ENCODE assay signal across 23 cellular contexts in genomic region chr22:50039669-50040458, GRCh38. TPM values are rescaled to one million over a fixed set of nuclear protein-coding genes. Genes with fewer than 3 reads are reported as not detected.
"Had no signal": no experiment of that assay in that cellular context is flagged by ENCODE, and none has a peak within 500 bp of the region (broad histone marks: within the 10 kb centered on the region; RNA-seq: fewer than 3 reads in every experiment).

No MANE protein-coding gene starts in this region.

- H3K27ac Mint-ChIP-seq: activated naive CD8-positive, alpha-beta T cell treated with anti-CD3 and anti-CD28 coated beads for 36 hours; activated T-cell treated with anti-CD3 and anti-CD28 coated beads, Interleukin-2, amount 50 U/mL, for 24 hours; activated T-helper 17 cell treated with anti-CD3 and anti-CD28 coated beads, Interleukin-2, amount 50 U/mL, for 72 hours; nephron; type B pancreatic cell had no signal

- H3K79me2 ChIP-seq: parathyroid adenoma had no signal

- H3K4me2 ChIP-seq: smooth muscle cell had no signal

- H2AFZ ChIP-seq: parathyroid adenoma had no signal

- H3K4me3 ChIP-seq: breast epithelium, heart left ventricle, lower lobe of right lung, smooth muscle cell, thoracic aorta had no signal

- H3K9ac ChIP-seq: parathyroid adenoma had no signal

- DNase-seq: activated CD8-positive, alpha-beta memory T cell treated with anti-CD3 and anti-CD28 coated beads for 24 hours; activated CD8-positive, alpha-beta memory T cell treated with anti-CD3 and anti-CD28 coated beads, Interleukin-2, amount 50 U/mL, for 4 hours; activated naive CD4-positive, alpha-beta T cell treated with Interleukin-2 at 50 U/mL for 16 hours; activated naive CD8-positive, alpha-beta T cell treated with anti-CD3 and anti-CD28 coated beads for 36 hours; activated T-cell treated with anti-CD3 and anti-CD28 coated beads, Interleukin-2, amount 50 U/mL, for 24 hours; cortex of kidney; heart left ventricle; left colon; lower lobe of right lung; stimulated activated CD4-positive, alpha-beta T cell treated with anti-CD3 and anti-CD28 coated beads, Interleukin-4, amount 100 ng/mL, for 1 hour; stimulated activated naive CD4-positive, alpha-beta T cell treated with Interleukin-2 at 50 U/mL for 16 hours; T-helper 9 cell had no signal

- H3K36me3 ChIP-seq: breast epithelium, heart left ventricle, lower lobe of right lung, thoracic aorta had no signal

- H3K27ac ChIP-seq: breast epithelium, heart left ventricle, lower lobe of right lung, parathyroid adenoma, thoracic aorta had no signal

- H3K4me1 Mint-ChIP-seq: nephron had no signal

- H3K4me3 Mint-ChIP-seq: activated naive CD8-positive, alpha-beta T cell treated with anti-CD3 and anti-CD28 coated beads for 36 hours; activated T-cell treated with anti-CD3 and anti-CD28 coated beads, Interleukin-2, amount 50 U/mL, for 24 hours; activated T-helper 17 cell treated with anti-CD3 and anti-CD28 coated beads, Interleukin-2, amount 50 U/mL, for 72 hours; nephron; type B pancreatic cell had no signal

- H3K36me3 Mint-ChIP-seq: type B pancreatic cell had no signal

- H3K9me3 ChIP-seq: lower lobe of right lung, thoracic aorta had no signal

- H3K4me1 ChIP-seq: breast epithelium, heart left ventricle, lower lobe of right lung, parathyroid adenoma had no signal

- ATAC-seq: activated T-helper 17 cell treated with anti-CD3 and anti-CD28 coated beads, Interleukin-2, amount 50 U/mL, for 72 hours; heart left ventricle; left colon; lower lobe of right lung; sciatic nerve had no signal

RNA-seq across cellular contexts. Expression of gene TTLL8, which starts 18.2 kb away (rescaled TPM):
- total RNA-seq: activated naive CD8-positive, alpha-beta T cell treated with anti-CD3 and anti-CD28 coated beads for 36 hours; activated T-helper 17 cell treated with anti-CD3 and anti-CD28 coated beads, Interleukin-2, amount 50 U/mL, for 72 hours; breast epithelium; epithelial cell of proximal tubule; fibroblast of villous mesenchyme; heart left ventricle; left colon; lower lobe of right lung; sciatic nerve; smooth muscle cell; T-helper 1 cell treated with Interleukin-12 subunit alpha and Interleukin-12 subunit beta and Interleukin-4 antibody, amounts not matched to agents 30 ng/mL and 1 ng/mL, for 36 hours; thoracic aorta had no signal
- polyA plus RNA-seq: heart left ventricle had no signal

RNA-seq across cellular contexts. Expression of gene IL17REL, which starts 27.3 kb away (rescaled TPM):
- total RNA-seq: activated naive CD8-positive, alpha-beta T cell treated with anti-CD3 and anti-CD28 coated beads for 36 hours; breast epithelium; epithelial cell of proximal tubule; fibroblast of villous mesenchyme; heart left ventricle; sciatic nerve; T-helper 1 cell treated with Interleukin-12 subunit alpha and Interleukin-12 subunit beta and Interleukin-4 antibody, amounts not matched to agents 30 ng/mL and 1 ng/mL, for 36 hours; thoracic aorta had no signal
- polyA plus RNA-seq: heart left ventricle, smooth muscle cell had no signal

RNA-seq across cellular contexts. Expression of gene MLC1, which starts 45.4 kb away (rescaled TPM):
- total RNA-seq: epithelial cell of proximal tubule had no signal

RNA-seq across cellular contexts. Expression of gene MOV10L1, which starts 49.9 kb away (rescaled TPM):
- total RNA-seq: activated T-helper 17 cell treated with anti-CD3 and anti-CD28 coated beads, Interleukin-2, amount 50 U/mL, for 72 hours; T-helper 1 cell treated with Interleukin-12 subunit alpha and Interleukin-12 subunit beta and Interleukin-4 antibody, amounts not matched to agents 30 ng/mL and 1 ng/mL, for 36 hours had no signal
